Comparison of ENCODE assay signal across 8 cellular contexts in genomic region chr15:52496776-52497470, GRCh38. TPM values are rescaled to one million over a fixed set of nuclear protein-coding genes. Genes with fewer than 3 reads are reported as not detected.
DNase-seq lines count a peak whose midpoint lies in the region; ATAC-seq and TF ChIP-seq lines count a peak whose summit lies in the region.
"Had no signal": no experiment of that assay in that cellular context is flagged by ENCODE, and none has a peak within 500 bp of the region (broad histone marks: within the 10 kb centered on the region; RNA-seq: fewer than 3 reads in every experiment).

No MANE protein-coding gene starts in this region.

- H3K27ac ChIP-seq in HCT116 (ENCODE audit: low read depth, low read length) (peak overlapping the region; percentile 31; the same call in 1 of the 2 replicates), PC-9 (no peak overlapping the region), GM23338 (ENCODE audit: low read depth) (no peak overlapping the region)

- H3K9me2 ChIP-seq in HCT116 (ENCODE audit: insufficient read depth), result no peaks in the 10 kb centered on the region
- H3K9me2 ChIP-seq in PC-9 (ENCODE audit: insufficient read depth), result no peaks in the 10 kb centered on the region
- H3K9me2 ChIP-seq in GM23338 (ENCODE audit: insufficient read depth), result no peaks in the 10 kb centered on the region

- no peak overlapping the region for H3K4me3 ChIP-seq in HCT116 (replicated peaks in 1 of 2; ENCODE audit: low read depth in 1 of 2, low read length in 2 of 2)
- H3K4me3 ChIP-seq in PC-9, result no peak overlapping the region
- H3K4me3 ChIP-seq in GM23338, result no peak overlapping the region

- no peak for TF ChIP-seq CTCF in HCT116 (IDR thresholded peaks at IDR 0.05 in 2 of 3, conservative IDR thresholded peaks at IDR 0.05 in 1 of 3; ENCODE audit: borderline replicate concordance in 1 of 3, insufficient read depth in 1 of 3, low read depth in 2 of 3, low read length in 2 of 3)
- no peak for TF ChIP-seq CTCF in PC-9 (conservative IDR thresholded peaks at IDR 0.05)
- TF ChIP-seq CTCF in GM23338 (conservative IDR thresholded peaks at IDR 0.05; ENCODE audit: low read depth in 2 of 2), result no peak

- peaks cover 18 to 45% of the 10 kb centered on the region in 2 donors for H3K4me1 Mint-ChIP-seq in effector memory CD8-positive, alpha-beta T cell (ENCODE audit: low read depth in 2 of 2)
- no peaks in the 10 kb centered on the region for H3K4me1 Mint-ChIP-seq in GM23338
- H3K4me1 Mint-ChIP-seq: nephron progenitor cell had no signal

- ATAC-seq in HCT116 (peak; percentile 91), GM23338 (no peak), HG02759 (IDR thresholded peaks at IDR 0.05; ENCODE audit: unreplicated experiment) (no peak)
- ATAC-seq in effector memory CD8-positive, alpha-beta T cell (replicated peaks), result peak; percentile 21

- H3K27me3 Mint-ChIP-seq in effector memory CD8-positive, alpha-beta T cell, result no peaks in the 10 kb centered on the region
- peaks cover 2% of the 10 kb centered on the region for H3K27me3 Mint-ChIP-seq in GM23338 (ENCODE audit: insufficient read depth, low read depth, poor library complexity)

- no peaks in the 10 kb centered on the region for H3K9me3 Mint-ChIP-seq in effector memory CD8-positive, alpha-beta T cell
- no peaks in the 10 kb centered on the region for H3K9me3 Mint-ChIP-seq in GM23338
- H3K9me3 Mint-ChIP-seq: nephron progenitor cell had no signal

- H3F3A ChIP-seq in PC-9 (ENCODE audit: insufficient read depth, low read depth) (no peaks in the 10 kb centered on the region), GM23338 (replicated peaks; ENCODE audit: low read depth) (no peaks in the 10 kb centered on the region)

- POLR2A ChIA-PET in HCT116 (lab: Charles Lee) (no interaction called here), PC-9 (lab: Charles Lee; ENCODE audit: unreplicated experiment) (interaction anchor here (0.6 kb wide), 1 partner anchor 186 kb away, joined by 3 read pairs; no protein-coding TSS in a partner anchor)

- no peaks in the 10 kb centered on the region for H3K27me3 ChIP-seq in HCT116 (ENCODE audit: insufficient read depth, low read length)
- no peaks in the 10 kb centered on the region for H3K27me3 ChIP-seq in PC-9 (ENCODE audit: insufficient read depth, low read depth)
- no peaks in the 10 kb centered on the region for H3K27me3 ChIP-seq in GM23338 (ENCODE audit: insufficient read depth)

- H2AFZ ChIP-seq in HCT116 (ENCODE audit: low read depth, low read length, poor library complexity, severe bottlenecking) (no peak overlapping the region), PC-9 (no peak overlapping the region), GM23338 (no peak overlapping the region)

- H4K20me1 ChIP-seq in HCT116 (ENCODE audit: insufficient read depth) (no peaks in the 10 kb centered on the region), PC-9 (ENCODE audit: insufficient read depth) (no peaks in the 10 kb centered on the region), GM23338 (replicated peaks; ENCODE audit: insufficient read depth) (no peaks in the 10 kb centered on the region)

- H3K36me3 Mint-ChIP-seq in effector memory CD8-positive, alpha-beta T cell (ENCODE audit: insufficient read depth), result no peaks in the 10 kb centered on the region
- no peaks in the 10 kb centered on the region for H3K36me3 Mint-ChIP-seq in GM23338 (ENCODE audit: low read depth)

- no peaks in the 10 kb centered on the region for H3K79me2 ChIP-seq in HCT116 (ENCODE audit: insufficient read depth, low read length)
- H3K79me2 ChIP-seq in PC-9 (ENCODE audit: low read depth), result no peaks in the 10 kb centered on the region
- peaks cover 8% of the 10 kb centered on the region for H3K79me2 ChIP-seq in GM23338 (replicated peaks; ENCODE audit: insufficient read depth)

- TF ChIP-seq POLR2A in HCT116 (IDR thresholded peaks at IDR 0.05; ENCODE audit: borderline replicate concordance, extremely low read depth, insufficient read depth, insufficient read length), result no peak

- H3K36me3 ChIP-seq in HCT116 (ENCODE audit: control insufficient read depth in 1 of 2, insufficient read depth in 2 of 2, low read length in 2 of 2) (no peaks in the 10 kb centered on the region), PC-9 (ENCODE audit: low read depth) (no peaks in the 10 kb centered on the region), GM23338 (ENCODE audit: insufficient read depth) (no peaks in the 10 kb centered on the region)

- no TSS peak for BruUV-seq in HCT116 (replicated peaks; lab: Mats Ljungman, UMichigan)
- BruUV-seq in PC-9 (replicated peaks; lab: Mats Ljungman, UMichigan), result no TSS peak

- H3K4me2 ChIP-seq in HCT116 (ENCODE audit: low read length), result peak overlapping the region; percentile 41
- H3K4me2 ChIP-seq in PC-9, result no peak overlapping the region
- H3K4me2 ChIP-seq in GM23338, result no peak overlapping the region

- peaks cover 0 to 22% of the 10 kb centered on the region in 2 experiments; a peak in 3 of 4 replicates for H3K4me1 ChIP-seq in HCT116 (ENCODE audit: control insufficient read depth in 1 of 2, insufficient read depth in 2 of 2, low read length in 2 of 2)
- no peaks in the 10 kb centered on the region for H3K4me1 ChIP-seq in PC-9 (replicated peaks; ENCODE audit: insufficient read depth)
- no peaks in the 10 kb centered on the region for H3K4me1 ChIP-seq in GM23338 (ENCODE audit: insufficient read depth)

- CTCF ChIA-PET in HCT116 (lab: Charles Lee) (no interaction called here), PC-9 (lab: Charles Lee) (no interaction called here)

- H3K9me3 ChIP-seq in HCT116 (ENCODE audit: control insufficient read depth in 1 of 2, insufficient read depth in 1 of 2, low read depth in 1 of 2, low read length in 2 of 2) (no peaks in the 10 kb centered on the region), PC-9 (ENCODE audit: insufficient read depth, low read depth) (no peaks in the 10 kb centered on the region)

- intact Hi-C loops in HCT116 (cut with micrococcal nuclease) (no loop called here), PC-9 (cut with micrococcal nuclease; ENCODE audit: unreplicated experiment) (no loop called here)

- DNase-seq in HCT116 (ENCODE audit: low read depth, low spot score) (peak; percentile 49), PC-9 (peak; percentile 10 to 61), GM23338 (ENCODE audit: low spot score) (no peak), NCI-H1092 treated with DMSO at 0.1 percent for 48 hours (lab: John Stamatoyannopoulos, UW) (no peak)
- DNase-seq in effector memory CD8-positive, alpha-beta T cell, result no peak
- peak; percentile 69 for DNase-seq in stimulated activated CD4-positive, alpha-beta T cell treated with anti-CD3 and anti-CD28 coated beads, Interleukin-4, amount 100 ng/mL, for 24 hours
- DNase-seq: nephron progenitor cell had no signal

- no peak overlapping the region for H3K4me3 Mint-ChIP-seq in effector memory CD8-positive, alpha-beta T cell
- H3K4me3 Mint-ChIP-seq in GM23338, result no peak overlapping the region
- H3K4me3 Mint-ChIP-seq: nephron progenitor cell had no signal

- RAD21 ChIA-PET in HCT116 (lab: Charles Lee; ENCODE audit: low non-redundant PET in 1 of 2, low total read pairs in 2 of 2, uncharacterized antibody in 2 of 2, unreplicated experiment in 2 of 2), result no interaction called here

- no peak overlapping the region for H3K9ac ChIP-seq in HCT116 (ENCODE audit: low read length)

- peak overlapping the region in 1 of 2 donors; percentile 57 for H3K27ac Mint-ChIP-seq in effector memory CD8-positive, alpha-beta T cell
- H3K27ac Mint-ChIP-seq in GM23338, result no peak overlapping the region
- H3K27ac Mint-ChIP-seq: nephron progenitor cell had no signal

- TF ChIP-seq RAD21 in HCT116 (IDR thresholded peaks at IDR 0.05; ENCODE audit: low read depth), result no peak

TF ChIP-seq in HCT116, 20 proteins besides CTCF, POLR2A, EP300 and RAD21 (continues in another document):
- TF ChIP-seq ZNF274 (IDR thresholded peaks at IDR 0.05; ENCODE audit: low read depth, low read length) (no peak), FOSL1 (IDR thresholded peaks at IDR 0.05; ENCODE audit: low read depth) (peak; percentile 52), SP1 (IDR thresholded peaks at IDR 0.05; ENCODE audit: low read depth) (no peak)
- TF ChIP-seq, protein P1, sequence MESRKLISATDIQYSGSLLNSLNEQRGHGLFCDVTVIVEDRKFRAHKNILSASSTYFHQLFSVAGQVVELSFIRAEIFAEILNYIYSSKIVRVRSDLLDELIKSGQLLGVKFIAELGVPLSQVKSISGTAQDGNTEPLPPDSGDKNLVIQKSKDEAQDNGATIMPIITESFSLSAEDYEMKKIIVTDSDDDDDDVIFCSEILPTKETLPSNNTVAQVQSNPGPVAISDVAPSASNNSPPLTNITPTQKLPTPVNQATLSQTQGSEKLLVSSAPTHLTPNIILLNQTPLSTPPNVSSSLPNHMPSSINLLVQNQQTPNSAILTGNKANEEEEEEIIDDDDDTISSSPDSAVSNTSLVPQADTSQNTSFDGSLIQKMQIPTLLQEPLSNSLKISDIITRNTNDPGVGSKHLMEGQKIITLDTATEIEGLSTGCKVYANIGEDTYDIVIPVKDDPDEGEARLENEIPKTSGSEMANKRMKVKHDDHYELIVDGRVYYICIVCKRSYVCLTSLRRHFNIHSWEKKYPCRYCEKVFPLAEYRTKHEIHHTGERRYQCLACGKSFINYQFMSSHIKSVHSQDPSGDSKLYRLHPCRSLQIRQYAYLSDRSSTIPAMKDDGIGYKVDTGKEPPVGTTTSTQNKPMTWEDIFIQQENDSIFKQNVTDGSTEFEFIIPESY (IDR thresholded peaks at IDR 0.05; ENCODE audit: extremely low read depth, insufficient replicate concordance, low read length), result no peak

TF ChIP-seq in GM23338, 12 proteins besides CTCF, POLR2A, EP300 and RAD21 (continues in another document):
- TF ChIP-seq ZNF114 (CRISPR knock-in tag; IDR thresholded peaks at IDR 0.05), result no peak
- TF ChIP-seq EZH2phosphoT487 (IDR thresholded peaks at IDR 0.05; ENCODE audit: unreplicated experiment), result no peak
- no peak for TF ChIP-seq EZH2 (IDR thresholded peaks at IDR 0.05; ENCODE audit: low read depth, unreplicated experiment)

RNA-seq across cellular contexts. Expression of gene MYO5A, which starts 31.8 kb away (rescaled TPM):
- total RNA-seq in HCT116 (2021; ENCODE audit: unreplicated experiment) (17.6 TPM), PC-9 (2021) (8.7 and 10.7 TPM in 2 replicates)
- 9.4 and 10.3 TPM in 2 replicates for polyA plus RNA-seq in HCT116 (2012)
- total RNA-seq in GM23338 (2014; rRNA removed; shearing (Covaris generic)), result 30.2 and 31.8 TPM in 2 replicates
- 5.6 and 5.7 TPM in 2 replicates for polyA plus RNA-seq in GM23338 (2016; fragmentation: Nextera tagmentation; extraction: Ambion mirVana)

Comparison
In these comparisons a context has a peak if more than half of its experiments do, and no peak if none do; other contexts are left out.
1. ATAC-seq: peak in HCT116 (single experiment) and effector memory CD8-positive, alpha-beta T cell (single experiment); none in GM23338 (single experiment) and HG02759 (single experiment).
2. DNase-seq: peak in HCT116 (single experiment), PC-9 (2 of 2) and stimulated activated CD4-positive, alpha-beta T cell treated with anti-CD3 and anti-CD28 coated beads, Interleukin-4, amount 100 ng/mL, for 24 hours (single experiment); none in effector memory CD8-positive, alpha-beta T cell (0 of 3), GM23338 (single experiment) and NCI-H1092 treated with DMSO at 0.1 percent for 48 hours (single experiment).